8 cellular contexts compared by ENCODE assay signal in the genomic region with DNA sequence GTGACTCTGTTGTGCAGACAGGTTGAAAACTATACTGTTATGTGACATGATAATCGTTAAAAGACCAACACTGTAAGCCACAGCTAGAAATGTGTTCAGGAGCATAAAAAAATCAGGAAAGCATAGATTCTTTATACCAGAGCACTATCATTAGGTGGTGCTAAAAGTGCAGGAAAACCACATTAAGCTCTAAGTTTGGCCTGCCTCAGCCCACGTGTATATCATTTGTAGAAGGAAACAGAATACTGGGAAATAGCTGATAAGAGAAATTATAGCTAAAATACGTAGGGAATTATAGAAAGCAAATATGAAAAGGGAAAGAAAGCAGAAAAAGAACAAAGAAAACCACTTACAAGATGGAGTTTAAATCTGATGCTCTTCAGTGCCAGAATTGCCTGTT. TPM values are rescaled to one million over a fixed set of nuclear protein-coding genes. Genes with fewer than 3 reads are reported as not detected.
DNase-seq lines count a peak whose midpoint lies in the region; ATAC-seq and TF ChIP-seq lines count a peak whose summit lies in the region.

No MANE protein-coding gene starts in this region.

- no peaks in the 10 kb centered on the region for H3K27me3 ChIP-seq in Loucy (ENCODE audit: insufficient read depth, low read length, poor library complexity, severe bottlenecking)

- no peaks in the 10 kb centered on the region for H4K20me1 ChIP-seq in Loucy (ENCODE audit: insufficient read depth, low read length, poor library complexity, severe bottlenecking)

- no peaks in the 10 kb centered on the region for H3K9me2 ChIP-seq in Loucy (replicated peaks; ENCODE audit: low read depth, low read length)

- DNase-seq in DMS53 treated with DMSO at 0.1 percent for 48 hours (lab: John Stamatoyannopoulos, UW; ENCODE audit: unreplicated experiment) (peak; percentile 34), astrocyte of the spinal cord (ENCODE audit: low read depth, low spot score) (peak; percentile 61), lung microvascular endothelial cell (ENCODE audit: low read depth in 2 of 2) (peak; percentile 46 to 70), 8988T (no peak), GM19240 (ENCODE audit: insufficient read length, low spot score) (no peak)
- DNase-seq in activated T-cell treated with anti-CD3 and anti-CD28 coated beads, Interleukin-2, amount 50 U/mL, for 4 hours = no peak
- DNase-seq in NK-92 treated with Interleukin-12 subunit alpha and Interleukin-12 subunit beta, amount 100 ng/mL, for 24 hours (lab: John Stamatoyannopoulos, UW) = no peak

- in situ Hi-C loops in astrocyte of the spinal cord (cut with HindIII; ENCODE audit: low sequenced_read_pairs) = no loop called here

- H3K4me2 ChIP-seq in Loucy (ENCODE audit: low read depth, low read length, poor library complexity, severe bottlenecking) = no peak overlapping the region

- H2AFZ ChIP-seq in Loucy (ENCODE audit: low read length) = no peak overlapping the region

- no peak for ATAC-seq in activated T-cell treated with anti-CD3 and anti-CD28 coated beads, Interleukin-2, amount 50 U/mL, for 4 hours

- H3K27me3 Mint-ChIP-seq in activated T-cell treated with anti-CD3 and anti-CD28 coated beads, Interleukin-2, amount 50 U/mL, for 4 hours (ENCODE audit: low read depth) = no peaks in the 10 kb centered on the region

- H3F3A ChIP-seq in Loucy (ENCODE audit: low read depth) = no peaks in the 10 kb centered on the region

- TF ChIP-seq CTCF in Loucy (conservative IDR thresholded peaks at IDR 0.05; ENCODE audit: low read length) = peak; percentile 77
- peak; percentile 45 for TF ChIP-seq CTCF in astrocyte of the spinal cord (IDR thresholded peaks at IDR 0.05; ENCODE audit: low read depth, low read length)

- H3K4me3 ChIP-seq in Loucy (ENCODE audit: low read length, poor library complexity, severe bottlenecking) (no peak overlapping the region), astrocyte of the spinal cord (ENCODE audit: low read depth, low read length) (no peak overlapping the region)

- H3K9me3 Mint-ChIP-seq in activated T-cell treated with anti-CD3 and anti-CD28 coated beads, Interleukin-2, amount 50 U/mL, for 4 hours = no peaks in the 10 kb centered on the region

- no peaks in the 10 kb centered on the region for H3K4me1 ChIP-seq in Loucy (ENCODE audit: insufficient read depth, low read length, poor library complexity, severe bottlenecking)

- no peak overlapping the region for H3K9ac ChIP-seq in Loucy (ENCODE audit: low read depth, low read length, poor library complexity, severe bottlenecking)

- no peaks in the 10 kb centered on the region for H3K36me3 Mint-ChIP-seq in activated T-cell treated with anti-CD3 and anti-CD28 coated beads, Interleukin-2, amount 50 U/mL, for 4 hours (ENCODE audit: insufficient read depth)

- H3K9me3 ChIP-seq in Loucy (ENCODE audit: insufficient read depth, low read depth, low read length) = no peaks in the 10 kb centered on the region

- no peaks in the 10 kb centered on the region for H3K4me1 Mint-ChIP-seq in activated T-cell treated with anti-CD3 and anti-CD28 coated beads, Interleukin-2, amount 50 U/mL, for 4 hours (ENCODE audit: low read depth)

- no peak overlapping the region for H3K4me3 Mint-ChIP-seq in activated T-cell treated with anti-CD3 and anti-CD28 coated beads, Interleukin-2, amount 50 U/mL, for 4 hours

- H3K79me2 ChIP-seq in Loucy (ENCODE audit: insufficient read depth, low read length) = no peaks in the 10 kb centered on the region

- no peaks in the 10 kb centered on the region for H3K36me3 ChIP-seq in Loucy (ENCODE audit: insufficient read depth, low read length)

RNA-seq across cellular contexts. Expression of gene C2orf74, which starts 26.5 kb away (rescaled TPM):
- 8.1 and 12.3 TPM in 2 replicates for total RNA-seq in lung microvascular endothelial cell
- total RNA-seq in activated T-cell treated with anti-CD3 and anti-CD28 coated beads, Interleukin-2, amount 50 U/mL, for 4 hours = 1 to 10 TPM; 3.7 to 7.1 (median 6.1) TPM

Comparison
In these comparisons a context has a peak if more than half of its experiments do, and no peak if none do; other contexts are left out.
1. DNase-seq: peak in DMS53 treated with DMSO at 0.1 percent for 48 hours (single experiment), astrocyte of the spinal cord (single experiment) and lung microvascular endothelial cell (2 of 2); none in activated T-cell treated with anti-CD3 and anti-CD28 coated beads, Interleukin-2, amount 50 U/mL, for 4 hours (single experiment), NK-92 treated with Interleukin-12 subunit alpha and Interleukin-12 subunit beta, amount 100 ng/mL, for 24 hours (single experiment), 8988T (single experiment) and GM19240 (single experiment).